ENCODE assay signal across 14 cellular contexts in genomic region chr10:62025901-62026879, GRCh38.
DNase-seq lines count a peak whose midpoint lies in the region; ATAC-seq and TF ChIP-seq lines count a peak whose summit lies in the region.
"Had no signal": no experiment of that assay in that cellular context is flagged by ENCODE, and none has a peak within 500 bp of the region (broad histone marks: within the 10 kb centered on the region; RNA-seq: fewer than 3 reads in every experiment).

No MANE protein-coding gene starts in this region.

- no peak overlapping the region for H3K4me3 Mint-ChIP-seq in osteocyte (ENCODE audit: unreplicated experiment)
- H3K4me3 Mint-ChIP-seq: brain had no signal

- DNase-seq in EL (peak; percentile 89), NCI-H69 (lab: John Stamatoyannopoulos, UW) (peak; percentile 31), epithelial cell of prostate (ENCODE audit: low read depth, low spot score) (no peak), osteocyte (ENCODE audit: extremely low spot score, unreplicated experiment) (no peak), DMS153 treated with DMSO at 0.1 percent for 48 hours (lab: John Stamatoyannopoulos, UW; ENCODE audit: unreplicated experiment) (no peak)
- DNase-seq: activated CD8-positive, alpha-beta memory T cell treated with anti-CD3 and anti-CD28 coated beads, Interleukin-2, amount 50 U/mL, for 4 hours; KG1; left cardiac atrium; NCI-H2171; stimulated activated naive CD4-positive, alpha-beta T cell had no signal

- TF ChIP-seq CTCF in osteocyte (IDR thresholded peaks at IDR 0.05) = no peak

- H3K27ac Mint-ChIP-seq in osteocyte (ENCODE audit: unreplicated experiment) = peak overlapping the region; percentile 23

- H3K4me1 Mint-ChIP-seq in osteocyte (ENCODE audit: unreplicated experiment) = peaks cover 39% of the 10 kb centered on the region

- peaks cover 17% of the 10 kb centered on the region for H3K36me3 Mint-ChIP-seq in osteocyte (ENCODE audit: unreplicated experiment)

- no peaks in the 10 kb centered on the region for H3K9me3 Mint-ChIP-seq in osteocyte (ENCODE audit: unreplicated experiment)

- peak overlapping the region; percentile 94 for H3K27ac ChIP-seq in epithelial cell of prostate
- H3K27ac ChIP-seq: esophagus muscularis mucosa had no signal

- no peaks in the 10 kb centered on the region for H3K27me3 Mint-ChIP-seq in osteocyte (ENCODE audit: unreplicated experiment)
- H3K27me3 Mint-ChIP-seq: brain had no signal

- ATAC-seq in GM19452 (IDR thresholded peaks at IDR 0.05; ENCODE audit: unreplicated experiment) (no peak), GM21447 (IDR thresholded peaks at IDR 0.05; ENCODE audit: unreplicated experiment) (no peak)

Comparison
In these comparisons a context has a peak if more than half of its experiments do, and no peak if none do; other contexts are left out.
1. DNase-seq: peak in EL (single experiment) and NCI-H69 (single experiment); none in epithelial cell of prostate (single experiment), osteocyte (single experiment) and DMS153 treated with DMSO at 0.1 percent for 48 hours (single experiment).